Comparison of ENCODE assay signal across 1 cellular context in genomic region chr1:1440941-1441888, GRCh38.
TF ChIP-seq lines count a peak whose summit lies in the region.

No MANE protein-coding gene starts in this region.

TF ChIP-seq in HEK293, 187 proteins besides CTCF, POLR2A, EP300 and RAD21 (continued from another document):
- TF ChIP-seq ZNF280C (tag by site-specific recombination; IDR thresholded peaks at IDR 0.05), result no peak
- no peak for TF ChIP-seq ZNF26 (tag by site-specific recombination; IDR thresholded peaks at IDR 0.05)
- TF ChIP-seq ZNF214 (tag by site-specific recombination; IDR thresholded peaks at IDR 0.05; ENCODE audit: borderline replicate concordance), result no peak
- TF ChIP-seq SP2 (tag by site-specific recombination; IDR thresholded peaks at IDR 0.05), result no peak
- TF ChIP-seq ZNF596 (tag by site-specific recombination; IDR thresholded peaks at IDR 0.05), result no peak
- no peak for TF ChIP-seq ZNF658 (tag by site-specific recombination; IDR thresholded peaks at IDR 0.05)
- TF ChIP-seq YY1 (tag by site-specific recombination; IDR thresholded peaks at IDR 0.05), result no peak
- TF ChIP-seq ZSCAN16 (tag by site-specific recombination; IDR thresholded peaks at IDR 0.05), result no peak
- 0 out of 2 replicates have a peak, but pooled peaks have one; percentile 24 for TF ChIP-seq YY2 (tag by site-specific recombination; IDR thresholded peaks at IDR 0.05)
- TF ChIP-seq ZNF114 (tag by site-specific recombination; IDR thresholded peaks at IDR 0.05), result no peak
- no peak for TF ChIP-seq ZBTB20 (tag by site-specific recombination; IDR thresholded peaks at IDR 0.05)
- no peak for TF ChIP-seq ZBTB21 (tag by site-specific recombination; IDR thresholded peaks at IDR 0.05)
- TF ChIP-seq SP7 (tag by site-specific recombination; IDR thresholded peaks at IDR 0.05), result no peak
- TF ChIP-seq PRDM1 (tag by site-specific recombination; IDR thresholded peaks at IDR 0.05), result no peak
- TF ChIP-seq ZNF670 (tag by site-specific recombination; IDR thresholded peaks at IDR 0.05; ENCODE audit: low read depth), result no peak
- no peak for TF ChIP-seq ZNF624 (tag by site-specific recombination; IDR thresholded peaks at IDR 0.05)
- no peak for TF ChIP-seq ZNF548 (tag by site-specific recombination; IDR thresholded peaks at IDR 0.05)
- TF ChIP-seq REPIN1 (tag by site-specific recombination; IDR thresholded peaks at IDR 0.05; ENCODE audit: low read depth), result no peak
- TF ChIP-seq ZBTB44 (tag by site-specific recombination; IDR thresholded peaks at IDR 0.05), result no peak
- no peak for TF ChIP-seq ZNF521 (tag by site-specific recombination; IDR thresholded peaks at IDR 0.05)
- TF ChIP-seq BCL11A (tag by site-specific recombination; IDR thresholded peaks at IDR 0.05; ENCODE audit: low read depth), result peak; percentile 85
- no peak for TF ChIP-seq WT1 (tag by site-specific recombination; IDR thresholded peaks at IDR 0.05)
- no peak for TF ChIP-seq ZNF747 (tag by site-specific recombination; IDR thresholded peaks at IDR 0.05)
- TF ChIP-seq ZNF76 (tag by site-specific recombination; IDR thresholded peaks at IDR 0.05; ENCODE audit: borderline replicate concordance, low read depth), result no peak
- TF ChIP-seq IKZF3 (tag by site-specific recombination; IDR thresholded peaks at IDR 0.05), result no peak
- TF ChIP-seq ZFHX2 (tag by site-specific recombination; conservative IDR thresholded peaks at IDR 0.05), result peak; percentile 82
- no peak for TF ChIP-seq ZNF792 (tag by site-specific recombination; IDR thresholded peaks at IDR 0.05)
- no peak for TF ChIP-seq ZNF791 (tag by site-specific recombination; IDR thresholded peaks at IDR 0.05)
- no peak for TF ChIP-seq ZNF514 (tag by site-specific recombination; IDR thresholded peaks at IDR 0.05)
- no peak for TF ChIP-seq FEZF1 (tag by site-specific recombination; IDR thresholded peaks at IDR 0.05)
- TF ChIP-seq MEIS1 (CRISPR knock-in tag; IDR thresholded peaks at IDR 0.05; ENCODE audit: borderline replicate concordance), result no peak
- TF ChIP-seq MZF1 (tag by site-specific recombination; IDR thresholded peaks at IDR 0.05; ENCODE audit: borderline replicate concordance), result no peak
- TF ChIP-seq ZNF302 (tag by site-specific recombination; IDR thresholded peaks at IDR 0.05; ENCODE audit: low read depth), result no peak
- no peak for TF ChIP-seq ZNF239 (tag by site-specific recombination; IDR thresholded peaks at IDR 0.05)
- TF ChIP-seq ZNF223 (tag by site-specific recombination; IDR thresholded peaks at IDR 0.05), result no peak
- no peak for TF ChIP-seq ZNF184 (tag by site-specific recombination; IDR thresholded peaks at IDR 0.05)
- 0 out of 2 replicates have a peak, but pooled peaks have one; percentile 17 for TF ChIP-seq ZNF785 (tag by site-specific recombination; IDR thresholded peaks at IDR 0.05)
- TF ChIP-seq ZNF629 (tag by site-specific recombination; IDR thresholded peaks at IDR 0.05), result no peak
- TF ChIP-seq ZNF2 (tag by site-specific recombination; IDR thresholded peaks at IDR 0.05), result peak; percentile 65; the same call in 1 of the 2 replicates
- no peak for TF ChIP-seq ZNF391 (tag by site-specific recombination; IDR thresholded peaks at IDR 0.05; ENCODE audit: borderline replicate concordance, low read depth)
- TF ChIP-seq ZNF473 (tag by site-specific recombination; IDR thresholded peaks at IDR 0.05), result no peak
- TF ChIP-seq SCRT1 (tag by site-specific recombination; IDR thresholded peaks at IDR 0.05; ENCODE audit: borderline replicate concordance), result no peak
- no peak for TF ChIP-seq ZNF837 (tag by site-specific recombination; IDR thresholded peaks at IDR 0.05)
- no peak for TF ChIP-seq ZNF16 (tag by site-specific recombination; IDR thresholded peaks at IDR 0.05; ENCODE audit: low read depth)
- TF ChIP-seq ZNF311 (tag by site-specific recombination; IDR thresholded peaks at IDR 0.05; ENCODE audit: borderline replicate concordance), result no peak
- no peak for TF ChIP-seq ZNF560 (tag by site-specific recombination; IDR thresholded peaks at IDR 0.05; ENCODE audit: borderline replicate concordance)
- TF ChIP-seq RBAK (tag by site-specific recombination; IDR thresholded peaks at IDR 0.05), result no peak
- no peak for TF ChIP-seq ZFP41 (tag by site-specific recombination; IDR thresholded peaks at IDR 0.05; ENCODE audit: borderline replicate concordance)
- TF ChIP-seq ZNF121 (tag by site-specific recombination; IDR thresholded peaks at IDR 0.05), result no peak
- TF ChIP-seq OSR2 (tag by site-specific recombination; IDR thresholded peaks at IDR 0.05), result no peak
- TF ChIP-seq ZNF266 (tag by site-specific recombination; IDR thresholded peaks at IDR 0.05; ENCODE audit: low read depth), result no peak
- no peak for TF ChIP-seq ZNF777 (tag by site-specific recombination; IDR thresholded peaks at IDR 0.05; ENCODE audit: borderline replicate concordance)
- no peak for TF ChIP-seq PRDM2 (tag by site-specific recombination; IDR thresholded peaks at IDR 0.05; ENCODE audit: borderline replicate concordance)
- no peak for TF ChIP-seq ZNF701 (tag by site-specific recombination; IDR thresholded peaks at IDR 0.05)
- TF ChIP-seq ZNF175 (tag by site-specific recombination; IDR thresholded peaks at IDR 0.05), result no peak
- no peak for TF ChIP-seq ZNF639 (tag by site-specific recombination; IDR thresholded peaks at IDR 0.05)
